9 cellular contexts compared by ENCODE assay signal in the genomic region with DNA sequence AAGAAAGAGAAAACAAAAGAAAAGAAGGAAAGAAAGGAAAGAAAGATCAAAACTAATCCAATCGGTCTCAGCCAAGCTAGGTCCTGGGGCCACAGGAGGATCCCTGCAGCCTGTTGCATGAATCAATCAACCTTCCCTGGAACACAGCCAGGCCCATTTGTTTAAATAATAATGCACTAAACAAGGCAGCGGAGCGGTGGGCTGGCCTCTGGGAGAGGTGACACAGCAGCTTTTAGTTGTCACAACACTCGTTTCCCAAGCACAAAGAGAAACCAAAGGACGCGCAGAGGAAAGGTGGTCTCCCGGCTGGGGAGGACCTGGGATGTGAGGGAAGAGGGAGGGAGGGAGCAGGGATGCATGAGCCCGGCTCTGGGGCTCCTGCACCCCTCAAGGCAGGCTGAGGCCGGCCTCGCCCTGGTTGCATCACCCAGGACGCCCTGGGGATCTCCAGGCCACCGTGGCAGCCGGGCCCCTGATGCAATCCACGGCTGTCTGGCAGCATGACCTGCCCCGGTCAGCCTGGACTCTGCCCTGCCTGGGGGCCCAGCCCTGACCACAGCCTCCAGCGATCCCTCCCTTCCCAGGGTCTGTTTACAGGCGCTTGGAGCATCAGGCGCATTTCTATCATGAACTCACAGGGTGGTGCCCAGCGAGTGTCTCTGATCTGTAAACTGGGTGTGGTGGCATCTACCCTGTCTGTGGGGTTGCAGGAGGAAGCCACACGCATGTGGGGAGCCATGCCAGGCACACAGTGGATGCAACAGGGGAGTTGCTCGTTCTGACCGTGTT. TPM values are rescaled to one million over a fixed set of nuclear protein-coding genes. Genes with fewer than 3 reads are reported as not detected.
DNase-seq lines count a peak whose midpoint lies in the region; ATAC-seq and TF ChIP-seq lines count a peak whose summit lies in the region.
"Had no signal": no experiment of that assay in that cellular context is flagged by ENCODE, and none has a peak within 500 bp of the region (broad histone marks: within the 10 kb centered on the region; RNA-seq: fewer than 3 reads in every experiment).

No MANE protein-coding gene starts in this region.

- in situ Hi-C loops in GM13977 (cut with MboI; ENCODE audit: low pct_unique_long_range_greater_than_20kb, low sequenced_read_pairs, unreplicated experiment) = no loop called here

- H3K4me1 ChIP-seq in fibroblast of lung (ENCODE audit: control insufficient read depth, extremely low read depth, insufficient read depth, low read length) (peaks cover 3% of the 10 kb centered on the region), neutrophil (ENCODE audit: control insufficient read depth in 1 of 2, insufficient read depth in 1 of 2, low read depth in 1 of 2, low read length in 1 of 2) (peaks cover 48% of the 10 kb centered on the region in 2 experiments)

- no peak for ATAC-seq in GM21737 (IDR thresholded peaks at IDR 0.05; ENCODE audit: unreplicated experiment)

- peak overlapping the region; percentile 48 for H2AFZ ChIP-seq in fibroblast of lung (ENCODE audit: low read length)

- H4K20me1 ChIP-seq in fibroblast of lung (ENCODE audit: control insufficient read depth, extremely low read depth, insufficient read depth, low read length) = no peaks in the 10 kb centered on the region

- POLR2A ChIA-PET in BJ (lab: Charles Lee) = no interaction called here

- H3K36me3 ChIP-seq in BJ (ENCODE audit: control insufficient read depth, insufficient read depth, low read length) (no peaks in the 10 kb centered on the region), fibroblast of lung (ENCODE audit: control insufficient read depth, insufficient read depth, low read length) (no peaks in the 10 kb centered on the region), neutrophil (no peaks in the 10 kb centered on the region)
- H3K36me3 ChIP-seq: cardiac muscle cell had no signal

- no peaks in the 10 kb centered on the region for H3K9me3 ChIP-seq in fibroblast of lung (ENCODE audit: control insufficient read depth, insufficient read depth, low read depth, low read length)
- H3K9me3 ChIP-seq in neutrophil = no peaks in the 10 kb centered on the region

- H3K4me2 ChIP-seq in fibroblast of lung (ENCODE audit: extremely low read depth, insufficient read depth, low read length) = peak overlapping the region; percentile 88

- H3K27ac ChIP-seq in fibroblast of lung (ENCODE audit: insufficient read depth, low read length) (peak overlapping the region; percentile 8), neutrophil (peak overlapping the region; percentile 88)
- H3K27ac ChIP-seq: cardiac muscle cell had no signal

- CTCF ChIA-PET in BJ (lab: Yijun Ruan, JAX) = no interaction called here

- H3K27me3 ChIP-seq in BJ (ENCODE audit: control insufficient read depth, insufficient read depth, low read length) (no peaks in the 10 kb centered on the region), fibroblast of lung (ENCODE audit: control insufficient read depth, insufficient read depth, low read length) (peaks cover 5% of the 10 kb centered on the region), neutrophil (no peaks in the 10 kb centered on the region)
- H3K27me3 ChIP-seq: cardiac muscle cell had no signal

- no peak overlapping the region for H3K4me3 ChIP-seq in BJ (ENCODE audit: low read depth, low read length)
- peak overlapping the region in 2 of 4 experiments; percentile 21 to 26 for H3K4me3 ChIP-seq in fibroblast of lung (replicated peaks in 1 of 4; ENCODE audit: control extremely low read depth in 1 of 4, insufficient read depth in 1 of 4, low read depth in 3 of 4, low read length in 4 of 4)
- peak overlapping the region; percentile 53 to 60 for H3K4me3 ChIP-seq in neutrophil (ENCODE audit: low read depth in 1 of 2, low read length in 1 of 2)
- H3K4me3 ChIP-seq: cardiac muscle cell had no signal

- DNase-seq in BJ (ENCODE audit: low read depth) = peak; percentile 62
- peak in 44 of 76 experiments; percentile 10 to 69 (median 25) for DNase-seq in HUDEP-2 (lab: John Stamatoyannopoulos, UW; ENCODE audit: unreplicated experiment in 76 of 76)
- peak; percentile 70 to 76 for DNase-seq in SHP77 (lab: John Stamatoyannopoulos, UW)
- peak; percentile 38 to 90 for DNase-seq in fibroblast of lung (ENCODE audit: low read depth in 2 of 2)
- no peak for DNase-seq in stimulated activated CD4-positive, alpha-beta T cell treated with anti-CD3 and anti-CD28 coated beads, Interleukin-4, amount 100 ng/mL, for 1 hour
- DNase-seq in GM13977 (ENCODE audit: low spot score) = no peak

- TF ChIP-seq CTCF in BJ (IDR thresholded peaks at IDR 0.05; ENCODE audit: insufficient read depth, low read depth, low read length) = no peak
- no peak for TF ChIP-seq CTCF in fibroblast of lung (conservative IDR thresholded peaks at IDR 0.05 in 1 of 2, IDR thresholded peaks at IDR 0.05 in 1 of 2; ENCODE audit: low read depth in 1 of 2, low read length in 2 of 2)
- TF ChIP-seq CTCF in neutrophil (IDR thresholded peaks at IDR 0.05) = no peak
- no peak for TF ChIP-seq CTCF in GM13977 (IDR thresholded peaks at IDR 0.05; ENCODE audit: extremely low read depth, insufficient read depth, missing control alignments)

- peak overlapping the region; percentile 16 for H3K9ac ChIP-seq in fibroblast of lung (ENCODE audit: insufficient read depth, low read length)

- H3K79me2 ChIP-seq in fibroblast of lung (ENCODE audit: control insufficient read depth, insufficient read depth, low read length) = no peaks in the 10 kb centered on the region

RNA-seq across cellular contexts. Expression of gene MMP17, which starts 32.5 kb away (rescaled TPM):
- polyA plus RNA-seq in BJ (2011; rRNA removed) (12.7 and 13.7 TPM in 2 replicates), fibroblast of lung (3.2 and 5.2 TPM in 2 replicates)
- polyA minus RNA-seq in BJ (2011; rRNA and poly(A)+ RNA removed) = 11.7 and 12.0 TPM in 2 replicates
- total RNA-seq in fibroblast of lung = 10.8 and 13.5 TPM in 2 replicates
- polyA plus RNA-seq in fibroblast of lung (2012) = 6.0 and 13.0 TPM in 2 replicates
- polyA minus RNA-seq in fibroblast of lung (ENCODE audit: low replicate concordance) = 7.1 and 9.2 TPM in 2 replicates
- total RNA-seq: cardiac muscle cell had no signal

RNA-seq across cellular contexts. Expression of gene ULK1, which starts 33.8 kb away (rescaled TPM):
- 7.8 and 13.7 TPM in 2 replicates for polyA plus RNA-seq in BJ (2011; rRNA removed)
- 7.5 and 8.9 TPM in 2 replicates for polyA minus RNA-seq in BJ (2011; rRNA and poly(A)+ RNA removed)
- total RNA-seq in fibroblast of lung = 8.5 and 14.9 TPM in 2 replicates
- polyA plus RNA-seq in fibroblast of lung = 3.3 and 4.0 TPM in 2 replicates
- polyA plus RNA-seq in fibroblast of lung (2012) = 9.0 and 10.8 TPM in 2 replicates
- polyA minus RNA-seq in fibroblast of lung (ENCODE audit: low replicate concordance) = 5.3 and 6.0 TPM in 2 replicates

Comparison
In these comparisons a context has a peak if more than half of its experiments do, and no peak if none do; other contexts are left out.
1. DNase-seq: peak in BJ (single experiment), HUDEP-2 (44 of 76), SHP77 (2 of 2) and fibroblast of lung (2 of 2); none in stimulated activated CD4-positive, alpha-beta T cell treated with anti-CD3 and anti-CD28 coated beads, Interleukin-4, amount 100 ng/mL, for 1 hour (single experiment) and GM13977 (single experiment).